In the genomic region with DNA sequence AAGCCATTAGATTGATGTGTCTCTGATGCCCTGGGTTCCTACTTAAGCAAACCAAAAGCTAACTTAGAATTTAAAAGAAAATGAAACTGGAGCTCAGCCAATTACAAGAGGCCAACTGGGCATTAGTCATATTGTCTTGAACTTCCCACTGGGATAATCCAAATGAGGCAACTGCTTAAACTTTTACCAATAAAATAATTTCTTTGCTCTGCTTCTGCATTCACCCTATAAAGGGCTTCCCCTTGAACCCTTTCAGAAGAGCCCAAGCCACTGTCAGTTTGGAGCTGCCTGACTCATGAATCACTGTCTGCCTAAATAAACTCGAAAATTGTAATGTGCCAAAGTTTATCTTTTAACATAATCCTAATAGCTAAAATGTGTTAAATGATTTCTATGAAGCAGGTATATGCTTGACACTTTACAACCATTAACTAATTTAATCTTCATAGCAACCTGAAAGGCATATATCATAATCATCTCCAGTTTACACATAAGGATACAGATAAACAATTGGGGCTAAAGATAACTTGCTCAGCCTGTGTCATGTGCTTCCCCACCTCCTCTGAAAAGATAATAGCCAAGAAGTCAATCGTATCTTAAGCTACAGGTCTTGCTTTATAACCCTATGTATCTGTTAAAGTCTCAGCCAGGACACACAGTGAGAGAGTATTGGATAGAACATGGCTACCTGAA, we compare ENCODE assay signal across 2 cellular contexts.
A peak's percentile ranks its signal among the peaks of the same experiment; 100 is the strongest.
TF ChIP-seq lines count a peak whose summit lies in the region.

No MANE protein-coding gene starts in this region.

TF ChIP-seq in endothelial cell of umbilical vein, 7 proteins besides CTCF, POLR2A, EP300 and RAD21:
- TF ChIP-seq FOS (IDR thresholded peaks at IDR 0.05; ENCODE audit: borderline replicate concordance, insufficient read depth, low read length) (peak; percentile 61), EZH2 (IDR thresholded peaks at IDR 0.05; ENCODE audit: borderline replicate concordance, low read depth, low read length, severe bottlenecking) (no peak)
TF ChIP-seq in endothelial cell of umbilical vein: peak in this region for 1.

TF ChIP-seq in GM23338, 12 proteins besides CTCF, POLR2A, EP300 and RAD21:
- TF ChIP-seq ZNF331 (CRISPR knock-in tag; IDR thresholded peaks at IDR 0.05; ENCODE audit: low read depth) = no peak
- no peak for TF ChIP-seq REST (IDR thresholded peaks at IDR 0.05; ENCODE audit: unreplicated experiment)
